ENCODE assay signal across 10 cellular contexts in the genomic region with DNA sequence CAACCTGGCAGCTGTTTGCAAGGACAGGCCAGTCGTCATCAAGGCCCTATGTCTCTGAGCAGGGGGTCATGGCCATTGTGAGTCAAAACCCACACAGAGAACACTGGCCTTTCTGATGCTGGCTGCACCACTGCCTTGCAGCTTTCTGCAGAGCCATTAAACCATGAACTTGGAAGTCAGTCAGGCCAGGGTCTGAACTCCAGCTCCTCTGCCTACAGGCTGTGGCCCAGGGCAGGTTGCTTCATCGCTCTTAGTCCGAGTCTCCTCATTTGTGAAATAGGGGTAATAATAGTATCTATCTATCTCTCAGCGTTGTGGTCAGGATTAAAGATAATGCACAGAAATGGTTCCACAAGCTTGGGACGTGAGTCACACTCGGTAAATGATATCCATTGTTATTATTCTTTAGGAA. TPM values are rescaled to one million over a fixed set of nuclear protein-coding genes. Genes with fewer than 3 reads are reported as not detected.
A peak's percentile ranks its signal among the peaks of the same experiment; 100 is the strongest.
DNase-seq lines count a peak whose midpoint lies in the region; ATAC-seq, FAIRE-seq and TF ChIP-seq lines count a peak whose summit lies in the region.
"Had no signal": no experiment of that assay in that cellular context is flagged by ENCODE, and none has a peak within 500 bp of the region (broad histone marks: within the 10 kb centered on the region; RNA-seq: fewer than 3 reads in every experiment).

No MANE protein-coding gene starts in this region.

- peak overlapping the region; percentile 67 for H3K27ac ChIP-seq in GM12878 (ENCODE audit: control insufficient read depth, insufficient read depth)

- H3K4me2 ChIP-seq in GM12878 (ENCODE audit: control insufficient read depth, insufficient read depth), result no peak overlapping the region; the same call in 1 of the 2 replicates

- CTCF ChIA-PET in GM12878 (lab: Yijun Ruan, JAX), result interaction anchor here (0.6 to 2.0 kb wide), 7 partner anchors 13 to 143 kb away, joined by 3 to 4 read pairs (median 3); no protein-coding TSS in a partner anchor

- H3K27me3 ChIP-seq in GM12878 (replicated peaks in 1 of 2; ENCODE audit: control insufficient read depth in 2 of 2, insufficient read depth in 2 of 2, low read length in 1 of 2), result no peaks in the 10 kb centered on the region
- H3K27me3 ChIP-seq: pancreas had no signal

- intact Hi-C loops in GM12878 (cut with micrococcal nuclease; ENCODE audit: unreplicated experiment), result loop anchor here (2.0 to 10.0 kb wide), 5 partner anchors 34 to 230 kb away; no protein-coding TSS in a partner anchor

- no peak overlapping the region; the same call in 1 of the 2 replicates for H3K9ac ChIP-seq in GM12878 (ENCODE audit: control insufficient read depth, insufficient read depth, low read length)

- no peak for TF ChIP-seq POLR2A in GM12878 (IDR thresholded peaks at IDR 0.05; ENCODE audit: low read depth, low read length)

- no peak for TF ChIP-seq RAD21 in GM12878 (IDR thresholded peaks at IDR 0.05; ENCODE audit: insufficient read depth, low read depth, low read length)

- peaks cover 30% of the 10 kb centered on the region for H3K4me1 ChIP-seq in GM12878 (ENCODE audit: control insufficient read depth, insufficient read depth, low read length)

- in situ Hi-C loops in GM12878 (cut with MboI), result no loop called here

- FAIRE-seq in GM12878 (lab: Jason Lieb, UNC), result no peak
- FAIRE-seq: pancreas had no signal

- POLR2A ChIA-PET in GM12878 (lab: Charles Lee), result interaction anchor here (0.6 to 1.6 kb wide), 4 partner anchors 9 to 601 kb away, joined by 3 to 7 read pairs (median 5); no protein-coding TSS in a partner anchor

- H3K79me2 ChIP-seq in GM12878 (ENCODE audit: control insufficient read depth, insufficient read depth, low read length), result peaks cover 6% of the 10 kb centered on the region

- 93% methylated on average over 6 of the region's 6 CpGs for WGBS in GM12878 (ENCODE audit: insufficient coverage, insufficient replicate concordance, low lambda C conversion rate, missing lambda C conversion rate)

- no peak for TF ChIP-seq EP300 in GM12878 (IDR thresholded peaks at IDR 0.05; ENCODE audit: borderline replicate concordance in 1 of 2, control insufficient read depth in 1 of 2, low read depth in 2 of 2, low read length in 2 of 2)

- H3K9me3 ChIP-seq in GM12878 (replicated peaks; ENCODE audit: control insufficient read depth, insufficient read depth, low read length), result peaks cover 17% of the 10 kb centered on the region
- H3K9me3 ChIP-seq: pancreas had no signal

- H3K4me3 ChIP-seq in GM12878, result no peak overlapping the region
- H3K4me3 ChIP-seq: pancreas had no signal

- RAD21 ChIA-PET in GM12878 (lab: Charles Lee; ENCODE audit: unreplicated experiment), result interaction anchor here (0.6 to 2.1 kb wide), 10 partner anchors 9 to 228 kb away, joined by 3 to 9 read pairs (median 4); no protein-coding TSS in a partner anchor

- TF ChIP-seq CTCF in GM12878 (IDR thresholded peaks at IDR 0.05 in 2 of 3, conservative IDR thresholded peaks at IDR 0.05 in 1 of 3; ENCODE audit: control insufficient read depth in 2 of 3, extremely low read depth in 1 of 3, insufficient read depth in 1 of 3, low read depth in 3 of 3, low read length in 3 of 3), result no peak

- no peak overlapping the region for H2AFZ ChIP-seq in GM12878 (ENCODE audit: control insufficient read depth, low read depth, low read length)

- ATAC-seq in GM12878 (no peak), GM21515 (IDR thresholded peaks at IDR 0.05; ENCODE audit: unreplicated experiment) (no peak), GM19397 (IDR thresholded peaks at IDR 0.05; ENCODE audit: unreplicated experiment) (no peak)
- ATAC-seq: CD8-positive, alpha-beta T cell had no signal

- H3K36me3 ChIP-seq in GM12878 (ENCODE audit: control insufficient read depth in 2 of 2, insufficient read depth in 2 of 2, low read length in 1 of 2), result no peaks in the 10 kb centered on the region
- H3K36me3 ChIP-seq: pancreas had no signal

- DNase-seq in COLO829 (ENCODE audit: low spot score) (peak; percentile 77), LoVo (ENCODE audit: low spot score) (peak; percentile 43), GM12878 (ENCODE audit: low read depth, low spot score) (no peak), kidney glomerular epithelial cell (lab: John Stamatoyannopoulos, UW) (peak; percentile 54), cortex of kidney (lab: John Stamatoyannopoulos, UW) (no peak)
- DNase-seq in activated naive CD4-positive, alpha-beta T cell treated with anti-CD3 and anti-CD28 coated beads, Interleukin-2, amount 50 U/mL, for 16 hours, result no peak
- DNase-seq: CD8-positive, alpha-beta T cell had no signal

- SMC1A ChIA-PET in GM12878 (lab: Charles Lee; ENCODE audit: uncharacterized antibody, unreplicated experiment), result interaction anchor here (0.6 to 2.1 kb wide), 13 partner anchors 9 to 379 kb away, joined by 3 to 9 read pairs (median 3); no protein-coding TSS in a partner anchor

- BruUV-seq in GM12878 (replicated peaks; lab: Mats Ljungman, UMichigan), result no TSS peak

- H4K20me1 ChIP-seq in GM12878 (ENCODE audit: control insufficient read depth, insufficient read depth), result no peaks in the 10 kb centered on the region

TF ChIP-seq in GM12878, 131 proteins besides CTCF, POLR2A, EP300 and RAD21:
- TF ChIP-seq HDAC6 (IDR thresholded peaks at IDR 0.05; ENCODE audit: unreplicated experiment) (no peak), TCF12 (IDR thresholded peaks at IDR 0.05; ENCODE audit: low read depth, low read length) (no peak), RAD51 (IDR thresholded peaks at IDR 0.05) (no peak), MTA3 (IDR thresholded peaks at IDR 0.05; ENCODE audit: borderline replicate concordance, low read length) (no peak), SRF (IDR thresholded peaks at IDR 0.05; ENCODE audit: low read depth in 2 of 2, low read length in 2 of 2) (no peak)
- TF ChIP-seq, protein P1, sequence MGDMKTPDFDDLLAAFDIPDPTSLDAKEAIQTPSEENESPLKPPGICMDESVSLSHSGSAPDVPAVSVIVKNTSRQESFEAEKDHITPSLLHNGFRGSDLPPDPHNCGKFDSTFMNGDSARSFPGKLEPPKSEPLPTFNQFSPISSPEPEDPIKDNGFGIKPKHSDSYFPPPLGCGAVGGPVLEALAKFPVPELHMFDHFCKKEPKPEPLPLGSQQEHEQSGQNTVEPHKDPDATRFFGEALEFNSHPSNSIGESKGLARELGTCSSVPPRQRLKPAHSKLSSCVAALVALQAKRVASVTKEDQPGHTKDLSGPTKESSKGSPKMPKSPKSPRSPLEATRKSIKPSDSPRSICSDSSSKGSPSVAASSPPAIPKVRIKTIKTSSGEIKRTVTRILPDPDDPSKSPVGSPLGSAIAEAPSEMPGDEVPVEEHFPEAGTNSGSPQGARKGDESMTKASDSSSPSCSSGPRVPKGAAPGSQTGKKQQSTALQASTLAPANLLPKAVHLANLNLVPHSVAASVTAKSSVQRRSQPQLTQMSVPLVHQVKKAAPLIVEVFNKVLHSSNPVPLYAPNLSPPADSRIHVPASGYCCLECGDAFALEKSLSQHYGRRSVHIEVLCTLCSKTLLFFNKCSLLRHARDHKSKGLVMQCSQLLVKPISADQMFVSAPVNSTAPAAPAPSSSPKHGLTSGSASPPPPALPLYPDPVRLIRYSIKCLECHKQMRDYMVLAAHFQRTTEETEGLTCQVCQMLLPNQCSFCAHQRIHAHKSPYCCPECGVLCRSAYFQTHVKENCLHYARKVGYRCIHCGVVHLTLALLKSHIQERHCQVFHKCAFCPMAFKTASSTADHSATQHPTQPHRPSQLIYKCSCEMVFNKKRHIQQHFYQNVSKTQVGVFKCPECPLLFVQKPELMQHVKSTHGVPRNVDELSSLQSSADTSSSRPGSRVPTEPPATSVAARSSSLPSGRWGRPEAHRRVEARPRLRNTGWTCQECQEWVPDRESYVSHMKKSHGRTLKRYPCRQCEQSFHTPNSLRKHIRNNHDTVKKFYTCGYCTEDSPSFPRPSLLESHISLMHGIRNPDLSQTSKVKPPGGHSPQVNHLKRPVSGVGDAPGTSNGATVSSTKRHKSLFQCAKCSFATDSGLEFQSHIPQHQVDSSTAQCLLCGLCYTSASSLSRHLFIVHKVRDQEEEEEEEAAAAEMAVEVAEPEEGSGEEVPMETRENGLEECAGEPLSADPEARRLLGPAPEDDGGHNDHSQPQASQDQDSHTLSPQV (IDR thresholded peaks at IDR 0.05), result no peak
- TF ChIP-seq, protein P2, sequence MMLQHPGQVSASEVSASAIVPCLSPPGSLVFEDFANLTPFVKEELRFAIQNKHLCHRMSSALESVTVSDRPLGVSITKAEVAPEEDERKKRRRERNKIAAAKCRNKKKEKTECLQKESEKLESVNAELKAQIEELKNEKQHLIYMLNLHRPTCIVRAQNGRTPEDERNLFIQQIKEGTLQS (IDR thresholded peaks at IDR 0.05; ENCODE audit: borderline replicate concordance, extremely low read depth, low read depth, low read length), result no peak

RNA-seq across cellular contexts. Expression of a gene that starts 35.8 kb away (rescaled TPM):
- total RNA-seq in GM12878 (2013; cell fraction: nucleolus; rRNA removed), result 42.5 and 46.4 TPM in 2 replicates
- total RNA-seq in GM12878 (2014; rRNA removed) (2.8 and 2.9 TPM in 2 replicates), GM12878 (2014; rRNA removed; fragmentation: Illumina TruSeq; extraction: Trizol) (3.4 and 3.5 TPM in 2 replicates), GM12878 (2021) (13.6 and 13.8 TPM in 2 replicates)
- 1.8 TPM for polyA plus RNA-seq in GM12878 (2011; ENCODE audit: low read depth)
- polyA plus RNA-seq in GM12878 (2011; rRNA removed) (3.5 and 4.3 TPM in 2 replicates), GM12878 (2014; fragmentation: Illumina TruSeq; extraction: Trizol) (7.4 and 8.6 TPM in 2 replicates), GM12878 (2014; fragmentation: Nextera tagmentation; extraction: Ambion mirVana) (1 to 10 TPM; 1.8 to 2.2 TPM), GM12878 (2014; rRNA removed) (6.0 and 7.7 TPM in 2 replicates), GM12878 (2016; fragmentation: Nextera tagmentation; extraction: Ambion mirVana) (1 to 10 TPM; 3.0 to 4.3 TPM)
- 5.4 and 6.8 TPM in 2 replicates for polyA plus RNA-seq in GM12878 (2011; cell fraction: cytosol; rRNA removed)
- polyA plus RNA-seq in GM12878 (2011; cell fraction: nucleus; rRNA removed), result 7.7 and 9.8 TPM in 2 replicates
- polyA plus RNA-seq in GM12878 (2012), result 4.9 and 5.2 TPM in 2 replicates
- polyA minus RNA-seq in GM12878 (2011; rRNA and poly(A)+ RNA removed), result 11.4 and 11.5 TPM in 2 replicates
- polyA minus RNA-seq in GM12878 (2011; cell fraction: cytosol; rRNA and poly(A)+ RNA removed), result 5.5 and 5.6 TPM in 2 replicates
- 6.0 and 17.6 TPM in 2 replicates for polyA minus RNA-seq in GM12878 (2011; cell fraction: nucleus; rRNA and poly(A)+ RNA removed)

Comparison
In these comparisons a context has a peak if more than half of its experiments do, and no peak if none do; other contexts are left out.
1. DNase-seq: peak in COLO829 (single experiment), LoVo (single experiment) and kidney glomerular epithelial cell (single experiment); none in GM12878 (single experiment), activated naive CD4-positive, alpha-beta T cell treated with anti-CD3 and anti-CD28 coated beads, Interleukin-2, amount 50 U/mL, for 16 hours (single experiment) and cortex of kidney (single experiment).